Comparison of ENCODE assay signal across 8 cellular contexts in genomic region chr10:68721673-68721963, GRCh38. TPM values are rescaled to one million over a fixed set of nuclear protein-coding genes. Genes with fewer than 3 reads are reported as not detected.
A peak's percentile ranks its signal among the peaks of the same experiment; 100 is the strongest.
DNase-seq lines count a peak whose midpoint lies in the region; ATAC-seq, FAIRE-seq and TF ChIP-seq lines count a peak whose summit lies in the region.

No MANE protein-coding gene starts in this region.

- peak overlapping the region; percentile 94 for H3K4me3 Mint-ChIP-seq in T-helper 1 cell treated with Interleukin-12 subunit alpha and Interleukin-12 subunit beta and Interleukin-4 antibody, amounts not matched to agents 30 μg/mL and 1 μg/mL, for 36 hours
- H3K4me3 Mint-ChIP-seq in natural killer cell treated with Interleukin-12 subunit alpha and Interleukin-12 subunit beta and Interleukin-15 and Interleukin-18, amount 100 ng/mL, for 72 hours, result peak overlapping the region; percentile 92

- POLR2A ChIA-PET in H1 (lab: Charles Lee; ENCODE audit: partially characterized antibody), result interaction anchor here (0.6 to 2.8 kb wide), 34 partner anchors 9 to 390 kb away, joined by 3 to 11 read pairs (median 4); partner anchors contain the start of genes DDX21, DNA2, HNRNPH3 and RUFY2

- H4K8ac ChIP-seq in H1 (ENCODE audit: extremely low read depth, insufficient read depth, low read length), result peak overlapping the region; percentile 98

- ATAC-seq in natural killer cell treated with Interleukin-12 subunit alpha and Interleukin-12 subunit beta and Interleukin-15 and Interleukin-18, amount 100 ng/mL, for 72 hours, result peak in 1 of 2 donors; percentile 31

- peaks cover 8 to 40% (median 21%) of the 10 kb centered on the region in 4 experiments for H3K36me3 ChIP-seq in H1 (ENCODE audit: control insufficient read depth in 2 of 4, insufficient read depth in 4 of 4, low read length in 3 of 4)

- TF ChIP-seq RAD21 in H1 (IDR thresholded peaks at IDR 0.05 in 1 of 2, conservative IDR thresholded peaks at IDR 0.05 in 1 of 2; ENCODE audit: low read depth in 2 of 2, low read length in 2 of 2), result no peak

- H3K27me3 Mint-ChIP-seq in T-helper 1 cell treated with Interleukin-12 subunit alpha and Interleukin-12 subunit beta and Interleukin-4 antibody, amounts not matched to agents 30 μg/mL and 1 μg/mL, for 36 hours (ENCODE audit: low read depth), result no peaks in the 10 kb centered on the region
- H3K27me3 Mint-ChIP-seq in natural killer cell treated with Interleukin-12 subunit alpha and Interleukin-12 subunit beta and Interleukin-15 and Interleukin-18, amount 100 ng/mL, for 72 hours, result no peaks in the 10 kb centered on the region

- peaks cover 0 to 40% of the 10 kb centered on the region in 2 experiments; a peak in 3 of 4 replicates for H3K79me2 ChIP-seq in H1 (ENCODE audit: control insufficient read depth in 1 of 2, insufficient read depth in 2 of 2, low read length in 2 of 2)

- peak overlapping the region; percentile 61 to 75 for H3K4me2 ChIP-seq in H1 (ENCODE audit: insufficient read depth in 1 of 2, low read depth in 2 of 2, low read length in 2 of 2)

- no peak for TF ChIP-seq EP300 in H1 (IDR thresholded peaks at IDR 0.05; ENCODE audit: borderline replicate concordance in 1 of 2, low read depth in 2 of 2, low read length in 2 of 2)

- peaks cover 5% of the 10 kb centered on the region; the same call in 1 of the 2 replicates for H3K79me1 ChIP-seq in H1 (ENCODE audit: low read depth, low read length)

- peak overlapping the region; percentile 92 for H2BK5ac ChIP-seq in H1 (ENCODE audit: low read depth, low read length)

- H4K20me1 ChIP-seq in H1 (replicated peaks in 1 of 2; ENCODE audit: control insufficient read depth in 1 of 2, insufficient read depth in 2 of 2, low read length in 2 of 2), result no peaks in the 10 kb centered on the region

- peaks cover 0 to 4% (median 1%) of the 10 kb centered on the region in 4 experiments; a peak in 3 of 7 replicates for H3K4me1 ChIP-seq in H1 (replicated peaks in 1 of 4; ENCODE audit: control insufficient read depth in 3 of 4, insufficient read depth in 4 of 4, low read length in 3 of 4)

- H2BK15ac ChIP-seq in H1 (ENCODE audit: low read length), result no peak overlapping the region

- H3K14ac ChIP-seq in H1 (ENCODE audit: insufficient read length), result no peak overlapping the region

- DNase-seq in T-helper 1 cell, result no peak
- peak; percentile 58 for DNase-seq in NCI-H69 (lab: John Stamatoyannopoulos, UW)
- DNase-seq in H1 (ENCODE audit: low read depth in 1 of 2, low spot score in 2 of 2), result no peak
- no peak for DNase-seq in natural killer cell treated with Interleukin-12 subunit alpha and Interleukin-12 subunit beta and Interleukin-15 and Interleukin-18, amount 100 ng/mL, for 72 hours (ENCODE audit: low spot score)
- DNase-seq in KBM-7, result no peak
- DNase-seq in NCI-H524 treated with DMSO at 0.1 percent for 48 hours (lab: John Stamatoyannopoulos, UW), result no peak
- DNase-seq in RKO (ENCODE audit: low spot score), result no peak

- TF ChIP-seq POLR2A in H1 (IDR thresholded peaks at IDR 0.05; ENCODE audit: control extremely low read depth in 1 of 2, low read depth in 2 of 2, low read length in 2 of 2), result no peak; a peak in 1 of 3 replicates

- WGBS in H1 (ENCODE audit: extremely low coverage in 1 of 2, insufficient coverage in 1 of 2, insufficient read length in 1 of 2, insufficient replicate concordance in 2 of 2, low coverage in 1 of 2, low lambda C conversion rate in 2 of 2, missing lambda C conversion rate in 1 of 2), 2 experiments, result 2% methylated on average over 23 of the region's 23 CpGs; no CpG with 5 or more reads in 1 of the 2 experiments

- no peak overlapping the region for H2BK120ac ChIP-seq in H1 (replicated peaks; ENCODE audit: low read depth, low read length)

- H3K9ac ChIP-seq in H1 (replicated peaks in 1 of 4; ENCODE audit: extremely low read depth in 1 of 4, low read depth in 3 of 4, low read length in 3 of 4), result peak overlapping the region; percentile 96 to 98 (median 97)

- no peak overlapping the region for H2BK12ac ChIP-seq in H1 (ENCODE audit: low read depth, low read length)

- H3K4me3 ChIP-seq in H1 (ENCODE audit: extremely low read depth in 1 of 4, insufficient read depth in 2 of 4, low read depth in 3 of 4, low read length in 4 of 4), result peak overlapping the region; percentile 80 to 94 (median 88)

- H3K56ac ChIP-seq in H1 (replicated peaks; ENCODE audit: insufficient read length, low read depth, low read length), result peak overlapping the region; percentile 92

- no peak overlapping the region for H3K23ac ChIP-seq in H1 (ENCODE audit: insufficient read length)

- no peak for FAIRE-seq in H1 (lab: Jason Lieb, UNC)

- peak overlapping the region; percentile 86 for H3K4ac ChIP-seq in H1 (replicated peaks; ENCODE audit: insufficient read length, low read depth, low read length)

- H2AFZ ChIP-seq in H1 (ENCODE audit: low read length), result no peak overlapping the region; the same call in 1 of the 2 replicates

- no peaks in the 10 kb centered on the region for H3K23me2 ChIP-seq in H1 (ENCODE audit: low read depth, low read length)

- H2BK20ac ChIP-seq in H1 (ENCODE audit: low read length), result no peak overlapping the region

- CTCF ChIA-PET in H1 (lab: Charles Lee; ENCODE audit: partially characterized antibody), result no interaction called here

- peaks cover 9% of the 10 kb centered on the region for H3K4me1 Mint-ChIP-seq in T-helper 1 cell treated with Interleukin-12 subunit alpha and Interleukin-12 subunit beta and Interleukin-4 antibody, amounts not matched to agents 30 μg/mL and 1 μg/mL, for 36 hours (ENCODE audit: low read depth)
- peaks cover 8 to 9% of the 10 kb centered on the region in 2 donors for H3K4me1 Mint-ChIP-seq in natural killer cell treated with Interleukin-12 subunit alpha and Interleukin-12 subunit beta and Interleukin-15 and Interleukin-18, amount 100 ng/mL, for 72 hours (ENCODE audit: low read depth in 2 of 2)

- H3K9me3 ChIP-seq in H1 (ENCODE audit: insufficient read depth in 2 of 2, low read depth in 1 of 2, low read length in 1 of 2), result no peaks in the 10 kb centered on the region

- peak overlapping the region; percentile 89 for H3K27ac Mint-ChIP-seq in T-helper 1 cell treated with Interleukin-12 subunit alpha and Interleukin-12 subunit beta and Interleukin-4 antibody, amounts not matched to agents 30 μg/mL and 1 μg/mL, for 36 hours
- H3K27ac Mint-ChIP-seq in natural killer cell treated with Interleukin-12 subunit alpha and Interleukin-12 subunit beta and Interleukin-15 and Interleukin-18, amount 100 ng/mL, for 72 hours, result peak overlapping the region; percentile 94 to 97

- no peaks in the 10 kb centered on the region for H3K9me3 Mint-ChIP-seq in T-helper 1 cell treated with Interleukin-12 subunit alpha and Interleukin-12 subunit beta and Interleukin-4 antibody, amounts not matched to agents 30 μg/mL and 1 μg/mL, for 36 hours
- no peaks in the 10 kb centered on the region for H3K9me3 Mint-ChIP-seq in natural killer cell treated with Interleukin-12 subunit alpha and Interleukin-12 subunit beta and Interleukin-15 and Interleukin-18, amount 100 ng/mL, for 72 hours

- H3K27ac ChIP-seq in H1 (ENCODE audit: low read depth, low read length), result peak overlapping the region; percentile 97

- H3K36me3 Mint-ChIP-seq in T-helper 1 cell treated with Interleukin-12 subunit alpha and Interleukin-12 subunit beta and Interleukin-4 antibody, amounts not matched to agents 30 μg/mL and 1 μg/mL, for 36 hours (ENCODE audit: low read depth), result peaks cover 21% of the 10 kb centered on the region
- peaks cover 8% of the 10 kb centered on the region for H3K36me3 Mint-ChIP-seq in natural killer cell treated with Interleukin-12 subunit alpha and Interleukin-12 subunit beta and Interleukin-15 and Interleukin-18, amount 100 ng/mL, for 72 hours

- H2AK5ac ChIP-seq in H1 (ENCODE audit: low read depth, low read length), result no peak overlapping the region

- H4K5ac ChIP-seq in H1 (ENCODE audit: insufficient read length, low read depth, low read length), result peak overlapping the region; percentile 68

- in situ Hi-C loops in KBM-7 (cut with MboI; ENCODE audit: low pct_unique_long_range_greater_than_20kb, low sequenced_read_pairs), result no loop called here

- H3K27me3 ChIP-seq in H1 (replicated peaks in 1 of 4; ENCODE audit: control insufficient read depth in 3 of 4, extremely low read depth in 1 of 4, insufficient read depth in 3 of 4, low read length in 3 of 4), result no peaks in the 10 kb centered on the region

- peak overlapping the region; percentile 98 for H3K18ac ChIP-seq in H1 (ENCODE audit: extremely low read depth, low read length)

- no peak for TF ChIP-seq CTCF in H1 (IDR thresholded peaks at IDR 0.05; ENCODE audit: control extremely low read depth in 1 of 3, insufficient read depth in 1 of 3, low read depth in 1 of 3, low read length in 3 of 3)

- peak overlapping the region; percentile 60 for H4K91ac ChIP-seq in H1 (replicated peaks; ENCODE audit: insufficient read length, low read length)

TF ChIP-seq in H1, 55 proteins besides CTCF, POLR2A, EP300 and RAD21 (continues in another document):
- TF ChIP-seq TCF12 (IDR thresholded peaks at IDR 0.05; ENCODE audit: low read depth, low read length) (no peak), KDM1A (IDR thresholded peaks at IDR 0.05; ENCODE audit: borderline replicate concordance, low read length) (no peak), GTF2F1 (IDR thresholded peaks at IDR 0.05; ENCODE audit: borderline replicate concordance, low read depth, low read length) (no peak), SIN3A (conservative IDR thresholded peaks at IDR 0.05 in 1 of 2, IDR thresholded peaks at IDR 0.05 in 1 of 2; ENCODE audit: low read depth in 1 of 2, low read length in 2 of 2) (no peak)

RNA-seq across cellular contexts. Expression of gene CCAR1, which starts 0.6 kb away (rescaled TPM):
- total RNA-seq in H1 (2021; fragmentation: NEBNext Ultra II Directional; extraction: Animal tissue kit (Norgen Biotek cat#: 25700)), result 111 TPM in 2 replicates
- polyA plus RNA-seq in H1 (2011; rRNA removed), result 61.3 and 91.6 TPM in 2 replicates
- polyA plus RNA-seq in H1 (2011; cell fraction: cytosol; rRNA removed), result 49.3 TPM
- 174 TPM for polyA plus RNA-seq in H1 (2011; cell fraction: nucleus; rRNA removed)
- 80.7 to 108 TPM (median 102 TPM) in 4 replicates for polyA plus RNA-seq in H1 (2012, experiment 1 of 2)
- polyA plus RNA-seq in H1 (2012, experiment 2 of 2), result 7.3 TPM
- polyA plus RNA-seq in H1 (2013, experiment 1 of 2), result 142 TPM
- 139 TPM for polyA plus RNA-seq in H1 (2013, experiment 2 of 2)
- polyA minus RNA-seq in H1 (2011; rRNA and poly(A)+ RNA removed), result 180 and 224 TPM in 2 replicates
- polyA minus RNA-seq in H1 (2011; cell fraction: cytosol; rRNA and poly(A)+ RNA removed), result 57.5 TPM
- 211 TPM for polyA minus RNA-seq in H1 (2011; cell fraction: nucleus; rRNA and poly(A)+ RNA removed)
- total RNA-seq in natural killer cell treated with Interleukin-12 subunit alpha and Interleukin-12 subunit beta and Interleukin-15 and Interleukin-18, amount 100 ng/mL, for 72 hours, result 100 to 1,000 TPM in 1 of 2 donors, 10 to 100 TPM in 1; 81.8 to 155 TPM
